ENCODE assay signal across 1 cellular context in genomic region chr11:134500621-134501020, GRCh38.
TF ChIP-seq lines count a peak whose summit lies in the region.

No MANE protein-coding gene starts in this region.

TF ChIP-seq in H1, 55 proteins besides CTCF, POLR2A, EP300 and RAD21:
- TF ChIP-seq SIX5 (IDR thresholded peaks at IDR 0.05; ENCODE audit: low read depth, low read length) (no peak), NANOG (IDR thresholded peaks at IDR 0.05; ENCODE audit: insufficient read depth, low read depth, low read length, poor library complexity, severe bottlenecking) (no peak), GTF2F1 (IDR thresholded peaks at IDR 0.05; ENCODE audit: borderline replicate concordance, low read depth, low read length) (no peak), CBX5 (IDR thresholded peaks at IDR 0.05; ENCODE audit: low read depth, low read length) (no peak), SRF (IDR thresholded peaks at IDR 0.05; ENCODE audit: low read depth, low read length) (no peak), RXRA (IDR thresholded peaks at IDR 0.05; ENCODE audit: insufficient read depth, low read depth, low read length) (no peak), TBP (IDR thresholded peaks at IDR 0.05; ENCODE audit: low read depth, low read length) (no peak), FOSL1 (IDR thresholded peaks at IDR 0.05; ENCODE audit: insufficient read depth, low read depth, low read length) (no peak), MAFK (IDR thresholded peaks at IDR 0.05; ENCODE audit: low read depth, low read length) (no peak), TEAD4 (IDR thresholded peaks at IDR 0.05; ENCODE audit: low read depth, low read length) (no peak)
